ENCODE assay signal across 30 cellular contexts in the genomic region with DNA sequence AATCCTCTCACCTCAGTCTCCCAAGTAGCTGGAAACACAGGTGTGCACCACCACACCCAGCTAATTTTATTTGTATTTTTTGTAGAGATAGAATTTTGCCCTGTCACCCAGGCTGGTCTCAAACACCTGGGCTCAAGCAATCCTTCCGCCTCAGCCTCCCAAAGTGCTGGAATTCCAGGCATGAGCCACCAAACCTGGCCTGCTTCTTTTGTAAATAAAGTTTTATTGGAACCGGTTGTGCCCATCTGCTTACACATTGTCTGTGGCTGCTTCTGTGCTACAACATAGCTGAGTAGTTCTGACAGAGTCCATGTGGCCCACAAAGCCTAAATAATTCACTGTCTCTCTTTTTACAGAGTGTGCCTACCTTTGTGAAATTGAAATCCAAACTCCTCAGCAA.
"Had no signal": no experiment of that assay in that cellular context is flagged by ENCODE, and none has a peak within 500 bp of the region (broad histone marks: within the 10 kb centered on the region; RNA-seq: fewer than 3 reads in every experiment).

No MANE protein-coding gene starts in this region.

- H3K4me2 ChIP-seq: neural progenitor cell, smooth muscle cell had no signal

- H3K9ac ChIP-seq: neural progenitor cell, parathyroid adenoma had no signal

- H3K4me3 ChIP-seq: neural progenitor cell, ovary, psoas muscle, skin epidermis, smooth muscle cell, spleen, suprapubic skin, testis, tibial artery, transverse colon, upper lobe of right lung, vagina had no signal

- ATAC-seq: naive thymus-derived CD8-positive, alpha-beta T cell; natural killer cell treated with Interleukin-12 subunit alpha and Interleukin-12 subunit beta and Interleukin-15 and Interleukin-18, amount 100 ng/mL, for 72 hours; psoas muscle; right cardiac atrium; sciatic nerve; stimulated activated memory B cell treated with anti-CD40 and anti-IgM and Interleukin-4, amounts not matched to agents 10 μg/mL and 1 μg/mL and 100 μg/mL, for 72 hours; stimulated activated naive CD8-positive, alpha-beta T cell treated with anti-CD3 and anti-CD28 coated beads, Interleukin-15, amount 100 ng/mL, for 72 hours; stimulated activated naive CD8-positive, alpha-beta T cell treated with anti-CD3 and anti-CD28 coated beads, Interleukin-15, Interleukin-2, amounts not matched to agents 100 U/mL and 50 U/mL, for 24 hours; upper lobe of right lung had no signal

- H3K27ac ChIP-seq: neural progenitor cell, ovary, parathyroid adenoma, psoas muscle, skin epidermis, spleen, suprapubic skin, testis, tibial artery, transverse colon, upper lobe of right lung, vagina had no signal

- DNase-seq: naive thymus-derived CD8-positive, alpha-beta T cell; nephron progenitor cell; occipital lobe; ovary; posterior cingulate gyrus; psoas muscle; right cardiac atrium; spleen; stimulated activated CD4-positive, alpha-beta T cell treated with anti-CD3 and anti-CD28 coated beads, Interleukin-12 subunit alpha, Interleukin-12 subunit beta, amount 100 ng/mL, for 4 hours; stimulated activated CD4-positive, alpha-beta T cell treated with anti-CD3 and anti-CD28 coated beads, Interleukin-1b, Interleukin-23, amount 100 ng/mL, for 48 hours; stimulated activated CD4-positive, alpha-beta T cell treated with anti-CD3 and anti-CD28 coated beads, Interleukin-4, amount 100 ng/mL, for 1 hour; stimulated activated CD4-positive, alpha-beta T cell treated with anti-CD3 and anti-CD28 coated beads, Interleukin-4, amount 100 ng/mL, for 4 hours; stimulated activated CD8-positive, alpha-beta memory T cell treated with anti-CD3 and anti-CD28 coated beads, Interleukin-4, amount 100 ng/mL, for 48 hours; stimulated activated naive CD4-positive, alpha-beta T cell; stimulated activated naive CD8-positive, alpha-beta T cell treated with anti-CD3 and anti-CD28 coated beads, Interleukin-15, amount 100 ng/mL, for 72 hours; stimulated activated naive CD8-positive, alpha-beta T cell treated with anti-CD3 and anti-CD28 coated beads, Interleukin-15, Interleukin-2, amounts not matched to agents 100 U/mL and 50 U/mL, for 24 hours; substantia nigra; testis; tibial artery; transverse colon; upper lobe of right lung had no signal

- H3K27me3 ChIP-seq: neural progenitor cell, ovary, spleen, suprapubic skin, testis, tibial artery, transverse colon, upper lobe of right lung, vagina had no signal

- H3K79me2 ChIP-seq: parathyroid adenoma had no signal

- H3K4me1 ChIP-seq: neural progenitor cell, parathyroid adenoma, psoas muscle, spleen, suprapubic skin, testis, tibial artery, transverse colon, upper lobe of right lung, vagina had no signal

- H3K36me3 ChIP-seq: neural progenitor cell, ovary, spleen, suprapubic skin, tibial artery, transverse colon, upper lobe of right lung, vagina had no signal

- H3K9me3 ChIP-seq: ovary, psoas muscle, suprapubic skin, testis, tibial artery, transverse colon, upper lobe of right lung, vagina had no signal

- H2AFZ ChIP-seq: neural progenitor cell, parathyroid adenoma had no signal
